In the genomic region with DNA sequence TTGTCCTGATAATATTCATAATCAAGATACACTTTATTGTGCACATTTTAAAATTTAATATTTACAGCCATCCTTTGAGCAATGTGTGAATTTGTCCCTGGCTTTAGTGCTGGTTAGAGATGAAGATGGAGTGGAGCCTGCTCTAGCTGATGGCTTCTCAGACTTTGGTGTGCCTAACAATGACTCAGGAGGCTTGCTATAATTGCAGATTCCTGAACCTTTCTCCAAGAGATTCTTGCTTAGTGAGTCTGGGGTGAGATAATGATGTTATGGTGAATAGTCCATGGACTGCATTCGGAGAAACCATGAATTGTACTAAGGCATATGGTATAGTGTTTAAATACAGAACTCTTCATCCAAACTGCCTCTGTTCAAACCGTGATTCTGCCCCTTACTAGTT, we compare ENCODE assay signal across 27 cellular contexts.
"Had no signal": no experiment of that assay in that cellular context is flagged by ENCODE, and none has a peak within 500 bp of the region (broad histone marks: within the 10 kb centered on the region; RNA-seq: fewer than 3 reads in every experiment).

No MANE protein-coding gene starts in this region.

- H3K36me3 Mint-ChIP-seq: neural progenitor cell; stimulated activated effector memory CD8-positive, alpha-beta T cell treated with anti-CD3 and anti-CD28 coated beads, Interleukin-12 subunit alpha, Interleukin-12 subunit beta, amount 100 ng/mL, for 72 hours; stimulated activated naive B cell treated with anti-CD40 and anti-IgM and Interleukin-4, amounts not matched to agents 10 μg/mL and 1 μg/mL and 100 μg/mL, for 72 hours had no signal

- H3K4me2 ChIP-seq: neural progenitor cell had no signal

- H3K4me3 ChIP-seq: neural progenitor cell, ovary, psoas muscle, right lobe of liver, sigmoid colon, stomach, thoracic aorta, thyroid gland, tibial nerve, upper lobe of left lung, vagina had no signal

- H3K4me1 Mint-ChIP-seq: nephron; stimulated activated effector memory CD8-positive, alpha-beta T cell treated with anti-CD3 and anti-CD28 coated beads, Interleukin-12 subunit alpha, Interleukin-12 subunit beta, amount 100 ng/mL, for 72 hours; stimulated activated naive B cell treated with anti-CD40 and anti-IgM and Interleukin-4, amounts not matched to agents 10 μg/mL and 1 μg/mL and 100 μg/mL, for 72 hours had no signal

- H3K27ac Mint-ChIP-seq: nephron; neural progenitor cell; progenitor cell of endocrine pancreas; stimulated activated effector memory CD8-positive, alpha-beta T cell treated with anti-CD3 and anti-CD28 coated beads, Interleukin-12 subunit alpha, Interleukin-12 subunit beta, amount 100 ng/mL, for 72 hours; stimulated activated naive B cell treated with anti-CD40 and anti-IgM and Interleukin-4, amounts not matched to agents 10 μg/mL and 1 μg/mL and 100 μg/mL, for 72 hours; stimulated activated naive CD8-positive, alpha-beta T cell treated with anti-CD3 and anti-CD28 coated beads, Interleukin-15, Interleukin-2, amounts not matched to agents 100 ng/mL and 50 ng/mL, for 24 hours had no signal

- H3K9ac ChIP-seq: neural progenitor cell, parathyroid adenoma had no signal

- H3K9me3 Mint-ChIP-seq: nephron; neural progenitor cell; stimulated activated naive B cell treated with anti-CD40 and anti-IgM and Interleukin-4, amounts not matched to agents 10 μg/mL and 1 μg/mL and 100 μg/mL, for 72 hours; stimulated activated naive CD8-positive, alpha-beta T cell treated with anti-CD3 and anti-CD28 coated beads, Interleukin-15, Interleukin-2, amounts not matched to agents 100 ng/mL and 50 ng/mL, for 24 hours had no signal

- FAIRE-seq: small intestine, urothelium cell line had no signal

- H3K27me3 Mint-ChIP-seq: progenitor cell of endocrine pancreas; stimulated activated naive B cell treated with anti-CD40 and anti-IgM and Interleukin-4, amounts not matched to agents 10 μg/mL and 1 μg/mL and 100 μg/mL, for 72 hours; stimulated activated naive CD8-positive, alpha-beta T cell treated with anti-CD3 and anti-CD28 coated beads, Interleukin-15, Interleukin-2, amounts not matched to agents 100 ng/mL and 50 ng/mL, for 24 hours had no signal

- H3K79me2 ChIP-seq: parathyroid adenoma had no signal

- H3K9me3 ChIP-seq: ovary, psoas muscle, right lobe of liver, sigmoid colon, stomach, thoracic aorta, thyroid gland, tibial nerve, upper lobe of left lung, vagina had no signal

- H3K27me3 ChIP-seq: neural progenitor cell, ovary, right lobe of liver, sigmoid colon, stomach, thyroid gland, tibial nerve, upper lobe of left lung, vagina had no signal

- H3K4me3 Mint-ChIP-seq: nephron; neural progenitor cell; stimulated activated effector memory CD8-positive, alpha-beta T cell treated with anti-CD3 and anti-CD28 coated beads, Interleukin-12 subunit alpha, Interleukin-12 subunit beta, amount 100 ng/mL, for 72 hours; stimulated activated naive B cell treated with anti-CD40 and anti-IgM and Interleukin-4, amounts not matched to agents 10 μg/mL and 1 μg/mL and 100 μg/mL, for 72 hours; stimulated activated naive CD8-positive, alpha-beta T cell treated with anti-CD3 and anti-CD28 coated beads, Interleukin-15, Interleukin-2, amounts not matched to agents 100 ng/mL and 50 ng/mL, for 24 hours had no signal

- H2AFZ ChIP-seq: neural progenitor cell, parathyroid adenoma had no signal

- H3K36me3 ChIP-seq: neural progenitor cell, ovary, right lobe of liver, sigmoid colon, stomach, thoracic aorta, thyroid gland, tibial nerve, upper lobe of left lung, vagina had no signal

- H3K4me1 ChIP-seq: neural progenitor cell, parathyroid adenoma, psoas muscle, thyroid gland, tibial nerve, upper lobe of left lung, vagina had no signal

- H3K27ac ChIP-seq: neural progenitor cell, ovary, parathyroid adenoma, psoas muscle, right lobe of liver, sigmoid colon, stomach, thoracic aorta, thyroid gland, tibial nerve, upper lobe of left lung, vagina had no signal

- DNase-seq: occipital lobe; ovary; posterior cingulate gyrus; psoas muscle; right cardiac atrium; right lobe of liver; sigmoid colon; small intestine; stimulated activated CD4-positive, alpha-beta T cell treated with anti-CD3 and anti-CD28 coated beads, Interleukin-15, amount 100 ng/mL, for 24 hours; stimulated activated CD4-positive, alpha-beta T cell treated with anti-CD3 and anti-CD28 coated beads, Interleukin-2, amount 100 ng/mL, for 24 hours; stimulated activated CD4-positive, alpha-beta T cell treated with anti-CD3 and anti-CD28 coated beads, Interleukin-2, amount 100 ng/mL, for 48 hours; stimulated activated CD4-positive, alpha-beta T cell treated with anti-CD3 and anti-CD28 coated beads, Interleukin-4, amount 100 ng/mL, for 24 hours; stimulated activated naive B cell treated with anti-CD40 and anti-IgM and Interleukin-4, amounts not matched to agents 10 μg/mL and 1 μg/mL and 100 μg/mL, for 72 hours; stimulated activated naive CD4-positive, alpha-beta T cell treated with Interleukin-2 at 50 U/mL for 16 hours; stomach; thyroid gland; upper lobe of left lung had no signal
